In genomic region chr3:49476563-49476962, GRCh38 we compare ENCODE assay signal across 12 cellular contexts. TPM values are rescaled to one million over a fixed set of nuclear protein-coding genes. Genes with fewer than 3 reads are reported as not detected.
DNase-seq lines count a peak whose midpoint lies in the region; ATAC-seq and TF ChIP-seq lines count a peak whose summit lies in the region.
"Had no signal": no experiment of that assay in that cellular context is flagged by ENCODE, and none has a peak within 500 bp of the region (broad histone marks: within the 10 kb centered on the region; RNA-seq: fewer than 3 reads in every experiment).

No MANE protein-coding gene starts in this region.

- H3K9ac ChIP-seq in mesendoderm (ENCODE audit: low read length) = no peak overlapping the region

- no peak for TF ChIP-seq POLR2A in NB4 (IDR thresholded peaks at IDR 0.05; ENCODE audit: extremely low read depth, insufficient read length)

- H3K4me3 Mint-ChIP-seq in activated T-cell treated with anti-CD3 and anti-CD28 coated beads, Interleukin-2, amount 50 U/mL, for 24 hours = no peak overlapping the region
- peak overlapping the region; percentile 35 for H3K4me3 Mint-ChIP-seq in activated naive CD8-positive, alpha-beta T cell treated with anti-CD3 and anti-CD28 coated beads, Interleukin-2, amount 10 ng/mL, durations not matched to agents 7 days and 5 days
- no peak overlapping the region for H3K4me3 Mint-ChIP-seq in stimulated activated memory B cell treated with anti-CD40 and anti-IgM and Interleukin-4, amounts not matched to agents 10 μg/mL and 1 μg/mL and 100 μg/mL, for 72 hours
- H3K4me3 Mint-ChIP-seq: IgD-negative memory B cell, memory B cell had no signal

- no peak overlapping the region for H3K4me2 ChIP-seq in mesendoderm (ENCODE audit: low read length)

- H3K4me1 ChIP-seq in mesendoderm (ENCODE audit: control insufficient read depth, low read depth, low read length) = peaks cover 6% of the 10 kb centered on the region

- POLR2A ChIA-PET in activated naive CD8-positive, alpha-beta T cell treated with anti-CD3 and anti-CD28 coated beads, Interleukin-2, amount 10 ng/mL, durations not matched to agents 7 days and 5 days (lab: Charles Lee) = interaction anchor here (0.9 to 1.0 kb wide), 2 partner anchors 61 to 65 kb away, joined by 3 to 4 read pairs; partner anchors contain the start of genes RHOA and TCTA

- H3K4ac ChIP-seq in mesendoderm (ENCODE audit: low read depth, low read length) = no peak overlapping the region

- WGBS in mesendoderm (ENCODE audit: extremely low coverage, insufficient coverage, low lambda C conversion rate) = no CpG with 5 or more reads among the region's 1 CpG

- H2AK5ac ChIP-seq in mesendoderm (ENCODE audit: low read length) = no peak overlapping the region

- no peak overlapping the region for H3K56ac ChIP-seq in mesendoderm (ENCODE audit: low read length)

- H3K36me3 Mint-ChIP-seq in activated T-cell treated with anti-CD3 and anti-CD28 coated beads, Interleukin-2, amount 50 U/mL, for 24 hours (ENCODE audit: low read depth) = peaks cover 48% of the 10 kb centered on the region
- peaks cover 40% of the 10 kb centered on the region for H3K36me3 Mint-ChIP-seq in activated naive CD8-positive, alpha-beta T cell treated with anti-CD3 and anti-CD28 coated beads, Interleukin-2, amount 10 ng/mL, durations not matched to agents 7 days and 5 days
- peaks cover 19% of the 10 kb centered on the region for H3K36me3 Mint-ChIP-seq in stimulated activated memory B cell treated with anti-CD40 and anti-IgM and Interleukin-4, amounts not matched to agents 10 μg/mL and 1 μg/mL and 100 μg/mL, for 72 hours

- H2BK120ac ChIP-seq in mesendoderm (ENCODE audit: low read depth, low read length) = no peak overlapping the region

- H4K8ac ChIP-seq in mesendoderm (ENCODE audit: low read depth, low read length) = no peak overlapping the region

- H3K9me3 ChIP-seq in MG63 = no peaks in the 10 kb centered on the region
- H3K9me3 ChIP-seq: Peyer's patch, tibial nerve had no signal

- no peaks in the 10 kb centered on the region for H3K27me3 Mint-ChIP-seq in activated T-cell treated with anti-CD3 and anti-CD28 coated beads, Interleukin-2, amount 50 U/mL, for 24 hours
- H3K27me3 Mint-ChIP-seq in activated naive CD8-positive, alpha-beta T cell treated with anti-CD3 and anti-CD28 coated beads, Interleukin-2, amount 10 ng/mL, durations not matched to agents 7 days and 5 days = peaks cover 2% of the 10 kb centered on the region
- no peaks in the 10 kb centered on the region for H3K27me3 Mint-ChIP-seq in stimulated activated memory B cell treated with anti-CD40 and anti-IgM and Interleukin-4, amounts not matched to agents 10 μg/mL and 1 μg/mL and 100 μg/mL, for 72 hours
- H3K27me3 Mint-ChIP-seq: IgD-negative memory B cell, memory B cell had no signal

- peaks cover 3% of the 10 kb centered on the region for H3K79me1 ChIP-seq in mesendoderm (ENCODE audit: low read length)

- peaks cover 26% of the 10 kb centered on the region for H3K4me1 Mint-ChIP-seq in activated T-cell treated with anti-CD3 and anti-CD28 coated beads, Interleukin-2, amount 50 U/mL, for 24 hours (ENCODE audit: low read depth)
- H3K4me1 Mint-ChIP-seq in activated naive CD8-positive, alpha-beta T cell treated with anti-CD3 and anti-CD28 coated beads, Interleukin-2, amount 10 ng/mL, durations not matched to agents 7 days and 5 days = peaks cover 24% of the 10 kb centered on the region
- peaks cover 24% of the 10 kb centered on the region for H3K4me1 Mint-ChIP-seq in stimulated activated memory B cell treated with anti-CD40 and anti-IgM and Interleukin-4, amounts not matched to agents 10 μg/mL and 1 μg/mL and 100 μg/mL, for 72 hours

- TF ChIP-seq CTCF in NB4 (IDR thresholded peaks at IDR 0.05; ENCODE audit: low read depth, low read length) = no peak

- H3K27ac Mint-ChIP-seq in activated T-cell treated with anti-CD3 and anti-CD28 coated beads, Interleukin-2, amount 50 U/mL, for 24 hours = peak overlapping the region; percentile 75
- H3K27ac Mint-ChIP-seq in activated naive CD8-positive, alpha-beta T cell treated with anti-CD3 and anti-CD28 coated beads, Interleukin-2, amount 10 ng/mL, durations not matched to agents 7 days and 5 days = peak overlapping the region; percentile 37
- no peak overlapping the region for H3K27ac Mint-ChIP-seq in stimulated activated memory B cell treated with anti-CD40 and anti-IgM and Interleukin-4, amounts not matched to agents 10 μg/mL and 1 μg/mL and 100 μg/mL, for 72 hours
- H3K27ac Mint-ChIP-seq: IgD-negative memory B cell, memory B cell had no signal

- H3K27ac ChIP-seq in mesendoderm (ENCODE audit: low read depth, low read length) = no peak overlapping the region
- H3K27ac ChIP-seq: Peyer's patch had no signal

- no peak overlapping the region for H3K18ac ChIP-seq in mesendoderm (ENCODE audit: low read length)

- no peaks in the 10 kb centered on the region for H3K27me3 ChIP-seq in mesendoderm (ENCODE audit: insufficient read depth, low read length, poor library complexity)
- H3K27me3 ChIP-seq in MG63 = no peaks in the 10 kb centered on the region
- H3K27me3 ChIP-seq: Peyer's patch, tibial nerve had no signal

- no peak for DNase-seq in activated T-cell treated with anti-CD3 and anti-CD28 coated beads, Interleukin-2, amount 50 U/mL, for 24 hours
- DNase-seq in activated T-cell treated with anti-CD3 and anti-CD28 coated beads for 4 hours (no peak), NB4 (ENCODE audit: low read depth) (peak; percentile 84), mesendoderm (no peak), SHP77 treated with DMSO at 0.1 percent for 48 hours (lab: John Stamatoyannopoulos, UW) (no peak), MG63 (no peak)
- no peak for DNase-seq in activated naive CD8-positive, alpha-beta T cell treated with anti-CD3 and anti-CD28 coated beads, Interleukin-2, amount 10 ng/mL, durations not matched to agents 7 days and 5 days
- DNase-seq: Peyer's patch had no signal

- no peak overlapping the region for H4K5ac ChIP-seq in mesendoderm (ENCODE audit: low read length)

- H3K9me3 Mint-ChIP-seq in activated T-cell treated with anti-CD3 and anti-CD28 coated beads, Interleukin-2, amount 50 U/mL, for 24 hours = no peaks in the 10 kb centered on the region
- no peaks in the 10 kb centered on the region for H3K9me3 Mint-ChIP-seq in activated naive CD8-positive, alpha-beta T cell treated with anti-CD3 and anti-CD28 coated beads, Interleukin-2, amount 10 ng/mL, durations not matched to agents 7 days and 5 days
- no peaks in the 10 kb centered on the region for H3K9me3 Mint-ChIP-seq in stimulated activated memory B cell treated with anti-CD40 and anti-IgM and Interleukin-4, amounts not matched to agents 10 μg/mL and 1 μg/mL and 100 μg/mL, for 72 hours
- H3K9me3 Mint-ChIP-seq: IgD-negative memory B cell, memory B cell had no signal

- peaks cover 34% of the 10 kb centered on the region for H3K79me2 ChIP-seq in mesendoderm (ENCODE audit: control insufficient read depth, insufficient read depth, low read length)

- no peak overlapping the region for H3K23ac ChIP-seq in mesendoderm (ENCODE audit: low read length)

- H3K4me3 ChIP-seq in NB4 (ENCODE audit: low read depth, low read length) (no peak overlapping the region), mesendoderm (ENCODE audit: low read length) (no peak overlapping the region), MG63 (no peak overlapping the region)
- H3K4me3 ChIP-seq: Peyer's patch, tibial nerve had no signal

- H3K36me3 ChIP-seq in mesendoderm (ENCODE audit: control insufficient read depth, insufficient read depth, low read length) (no peaks in the 10 kb centered on the region), MG63 (peaks cover 2% of the 10 kb centered on the region; the same call in 1 of the 2 replicates)

- no peak overlapping the region for H2BK5ac ChIP-seq in mesendoderm (ENCODE audit: low read length)

- no peak overlapping the region for H2BK15ac ChIP-seq in mesendoderm (replicated peaks; ENCODE audit: low read depth)

- peak; percentile 66 for ATAC-seq in activated naive CD8-positive, alpha-beta T cell treated with anti-CD3 and anti-CD28 coated beads, Interleukin-2, amount 10 ng/mL, durations not matched to agents 7 days and 5 days (ENCODE audit: low read depth)
- ATAC-seq in stimulated activated memory B cell treated with anti-CD40 and anti-IgM and Interleukin-4, amounts not matched to agents 10 μg/mL and 1 μg/mL and 100 μg/mL, for 72 hours = peak; percentile 82

RNA-seq across cellular contexts. Expression of gene DAG1, which starts 6.5 kb away (rescaled TPM):
- total RNA-seq in activated naive CD8-positive, alpha-beta T cell treated with anti-CD3 and anti-CD28 coated beads, Interleukin-2, amount 10 ng/mL, durations not matched to agents 7 days and 5 days = 10 to 100 TPM; 14.1 to 17.5 TPM
- 69.5 TPM for polyA plus RNA-seq in mesendoderm (2013, experiment 1 of 2)
- 70.3 TPM for polyA plus RNA-seq in mesendoderm (2013, experiment 2 of 2)
- total RNA-seq in MG63 (2014; rRNA removed; shearing (Covaris generic); ENCODE audit: low replicate concordance) = 43.5 and 52.3 TPM in 2 replicates

RNA-seq across cellular contexts. Expression of gene NICN1, which starts 47.4 kb away (rescaled TPM):
- total RNA-seq in activated naive CD8-positive, alpha-beta T cell treated with anti-CD3 and anti-CD28 coated beads, Interleukin-2, amount 10 ng/mL, durations not matched to agents 7 days and 5 days = 10 to 100 TPM; 25.6 to 32.7 TPM
- 3.0 TPM for polyA plus RNA-seq in mesendoderm (2013, experiment 1 of 2)
- polyA plus RNA-seq in mesendoderm (2013, experiment 2 of 2) = 3.6 TPM
- 13.9 and 19.9 TPM in 2 replicates for total RNA-seq in MG63 (2014; rRNA removed; shearing (Covaris generic); ENCODE audit: low replicate concordance)

RNA-seq across cellular contexts. Expression of gene AMT, which starts 54.3 kb away (rescaled TPM):
- 10 to 100 TPM; 10.0 to 10.3 TPM for total RNA-seq in activated naive CD8-positive, alpha-beta T cell treated with anti-CD3 and anti-CD28 coated beads, Interleukin-2, amount 10 ng/mL, durations not matched to agents 7 days and 5 days
- 20.4 TPM for polyA plus RNA-seq in mesendoderm (2013, experiment 1 of 2)
- 20.5 TPM for polyA plus RNA-seq in mesendoderm (2013, experiment 2 of 2)
- 1.2 TPM in 1 of 2 replicates, not detected in the other for total RNA-seq in MG63 (2014; rRNA removed; shearing (Covaris generic); ENCODE audit: low replicate concordance)
